ENCODE assay signal across 6 cellular contexts in genomic region chr20:63686492-63687321, GRCh38. TPM values are rescaled to one million over a fixed set of nuclear protein-coding genes. Genes with fewer than 3 reads are reported as not detected.
DNase-seq lines count a peak whose midpoint lies in the region; TF ChIP-seq lines count a peak whose summit lies in the region.

No MANE protein-coding gene starts in this region.

- no peak for TF ChIP-seq CTCF in foreskin fibroblast (IDR thresholded peaks at IDR 0.05; ENCODE audit: low read depth, low read length)
- no peak for TF ChIP-seq CTCF in mesothelial cell of epicardium (IDR thresholded peaks at IDR 0.05; ENCODE audit: unreplicated experiment)

- DNase-seq in RPMI7951 (ENCODE audit: low read depth) (peak; percentile 99), foreskin fibroblast (peak; percentile 73 to 85), NCI-H1417 treated with DMSO at 0.1 percent for 48 hours (lab: John Stamatoyannopoulos, UW) (no peak), mesothelial cell of epicardium (ENCODE audit: low spot score in 2 of 2, unreplicated experiment in 2 of 2) (no peak), T1000 (lab: John Stamatoyannopoulos, UW) (no peak)
- DNase-seq in stimulated activated CD4-positive, alpha-beta T cell treated with anti-CD3 and anti-CD28 coated beads, Interleukin-4, amount 100 ng/mL, for 1 hour = peak; percentile 68

- H3K4me3 ChIP-seq in foreskin fibroblast (ENCODE audit: low read depth in 1 of 2, low read length in 2 of 2) = no peak overlapping the region

- no peak overlapping the region for H3K27ac Mint-ChIP-seq in mesothelial cell of epicardium

- no peak overlapping the region for H3K4me3 Mint-ChIP-seq in mesothelial cell of epicardium

- no peaks in the 10 kb centered on the region for H3K4me1 Mint-ChIP-seq in mesothelial cell of epicardium

- H3K36me3 Mint-ChIP-seq in mesothelial cell of epicardium = no peaks in the 10 kb centered on the region

- H3K9me3 Mint-ChIP-seq in mesothelial cell of epicardium = no peaks in the 10 kb centered on the region

- no peaks in the 10 kb centered on the region for H3K27me3 Mint-ChIP-seq in mesothelial cell of epicardium (ENCODE audit: low read depth)

RNA-seq across cellular contexts. Expression of gene TNFRSF6B, which starts 9.7 kb away (rescaled TPM):
- total RNA-seq in RPMI7951 (2014; rRNA removed; shearing (Covaris generic)) = 0.36 and 1.1 TPM in 2 replicates
- total RNA-seq in mesothelial cell of epicardium = 1.6 TPM in 1 of 3 replicates, not detected in the others

RNA-seq across cellular contexts. Expression of gene ARFRP1, which starts 21.1 kb away (rescaled TPM):
- total RNA-seq in RPMI7951 (2014; rRNA removed; shearing (Covaris generic)) = 38.8 and 69.0 TPM in 2 replicates
- total RNA-seq in mesothelial cell of epicardium = 45.3 to 47.2 TPM (median 46.1 TPM) in 3 replicates

RNA-seq across cellular contexts. Expression of gene ZGPAT, which starts 21.1 kb away (rescaled TPM):
- total RNA-seq in RPMI7951 (2014; rRNA removed; shearing (Covaris generic)) = 8.3 and 28.5 TPM in 2 replicates
- total RNA-seq in mesothelial cell of epicardium = 31.3 to 36.6 TPM (median 34.6 TPM) in 3 replicates

RNA-seq across cellular contexts. Expression of gene RTEL1, which starts 28.6 kb away (rescaled TPM):
- 17.4 and 18.7 TPM in 2 replicates for total RNA-seq in RPMI7951 (2014; rRNA removed; shearing (Covaris generic))
- total RNA-seq in mesothelial cell of epicardium = 38.7 to 45.2 TPM (median 42.2 TPM) in 3 replicates

RNA-seq across cellular contexts. Expression of gene STMN3, which starts 33.5 kb away (rescaled TPM):
- total RNA-seq in RPMI7951 (2014; rRNA removed; shearing (Covaris generic)) = 75.3 and 102 TPM in 2 replicates
- total RNA-seq in mesothelial cell of epicardium = 29.9 to 34.1 TPM (median 32.1 TPM) in 3 replicates

Comparison
In these comparisons a context has a peak if more than half of its experiments do, and no peak if none do; other contexts are left out.
1. DNase-seq: peak in RPMI7951 (single experiment), foreskin fibroblast (2 of 2) and stimulated activated CD4-positive, alpha-beta T cell treated with anti-CD3 and anti-CD28 coated beads, Interleukin-4, amount 100 ng/mL, for 1 hour (single experiment); none in NCI-H1417 treated with DMSO at 0.1 percent for 48 hours (single experiment), mesothelial cell of epicardium (0 of 2) and T1000 (single experiment).